Comparison of ENCODE assay signal across 30 cellular contexts in genomic region chr3:78970656-78971055, GRCh38.
"Had no signal": no experiment of that assay in that cellular context is flagged by ENCODE, and none has a peak within 500 bp of the region (broad histone marks: within the 10 kb centered on the region; RNA-seq: fewer than 3 reads in every experiment).

No MANE protein-coding gene starts in this region.

- H3K4me3 ChIP-seq: ascending aorta, esophagus squamous epithelium, gastroesophageal sphincter, pancreas, prostate gland, sigmoid colon, stomach, thyroid gland, upper lobe of left lung had no signal

- H3K27me3 ChIP-seq: ascending aorta, esophagus squamous epithelium, gastroesophageal sphincter, pancreas, sigmoid colon, stomach, thyroid gland, upper lobe of left lung had no signal

- H3K9me3 ChIP-seq: ascending aorta, esophagus squamous epithelium, gastroesophageal sphincter, pancreas, prostate gland, sigmoid colon, stomach, thyroid gland, upper lobe of left lung had no signal

- DNase-seq: activated CD4-positive, alpha-beta memory T cell treated with anti-CD3 and anti-CD28 coated beads, Interleukin-2, amount 10 ng/mL, durations not matched to agents 7 days and 5 days; activated CD4-positive, alpha-beta T cell treated with anti-CD3 and anti-CD28 coated beads, Interleukin-2, amount 10 ng/mL, durations not matched to agents 7 days and 5 days; activated CD4-positive, CD25-positive, alpha-beta regulatory T cell treated with anti-CD3 and anti-CD28 coated beads, Interleukin-2, amount 50 U/mL, for 72 hours; activated CD8-positive, alpha-beta memory T cell treated with anti-CD3 and anti-CD28 coated beads, Interleukin-2, amount 50 U/mL, for 48 hours; activated gamma-delta T cell; activated naive CD4-positive, alpha-beta T cell treated with anti-CD3 and anti-CD28 coated beads, Interleukin-2, amount 10 ng/mL, durations not matched to agents 7 days and 5 days; activated naive CD8-positive, alpha-beta T cell treated with anti-CD3 and anti-CD28 coated beads, Interleukin-2, amount 10 ng/mL, durations not matched to agents 7 days and 5 days; activated T-cell treated with anti-CD3 and anti-CD28 coated beads, Interleukin-2, amount 50 U/mL, for 24 hours; cortex of kidney; effector memory CD8-positive, alpha-beta T cell; esophagus squamous epithelium; head of caudate nucleus; hypothalamus; immature natural killer cell; kidney; left colon; naive B cell; pancreas; retina; sigmoid colon; small intestine; stimulated activated CD4-positive, alpha-beta T cell treated with anti-CD3 and anti-CD28 coated beads, Interleukin-4, amount 100 ng/mL, for 24 hours; stimulated activated CD8-positive, alpha-beta memory T cell treated with anti-CD3 and anti-CD28 coated beads, Interleukin-4, amount 100 ng/mL, for 48 hours; stomach; T-helper 9 cell; thyroid gland; upper lobe of left lung had no signal

- H3K36me3 ChIP-seq: ascending aorta, esophagus squamous epithelium, gastroesophageal sphincter, pancreas, prostate gland, sigmoid colon, stomach, thyroid gland, upper lobe of left lung had no signal

- H3K27ac ChIP-seq: ascending aorta, esophagus squamous epithelium, gastroesophageal sphincter, pancreas, prostate gland, sigmoid colon, stomach, thyroid gland, upper lobe of left lung had no signal

- H3K4me1 ChIP-seq: ascending aorta, gastroesophageal sphincter, pancreas, prostate gland, stomach, thyroid gland, upper lobe of left lung had no signal
